ENCODE assay signal across 9 cellular contexts in genomic region chr17:72590382-72590781, GRCh38.
DNase-seq lines count a peak whose midpoint lies in the region; ATAC-seq and TF ChIP-seq lines count a peak whose summit lies in the region.
"Had no signal": no experiment of that assay in that cellular context is flagged by ENCODE, and none has a peak within 500 bp of the region (broad histone marks: within the 10 kb centered on the region; RNA-seq: fewer than 3 reads in every experiment).

No MANE protein-coding gene starts in this region.

- peaks cover 4% of the 10 kb centered on the region for H3K27me3 ChIP-seq in adipocyte (replicated peaks; ENCODE audit: control insufficient read depth, insufficient read depth, low read length)

- no peak overlapping the region for H3K9ac ChIP-seq in adipocyte (ENCODE audit: low read length)

- H3K4me3 ChIP-seq in AG04449 (ENCODE audit: low read depth, low read length) (peak overlapping the region; percentile 96), adipocyte (ENCODE audit: low read length) (peak overlapping the region; percentile 83)

- CTCF ChIA-PET in AG04449 (lab: Yijun Ruan, JAX): interaction anchor here (1.6 to 4.5 kb wide), 2 partner anchors 31 to 33 kb away, joined by 6 to 22 read pairs; no protein-coding TSS in a partner anchor
- CTCF ChIA-PET in GM10248 (lab: Yijun Ruan, JAX): no interaction called here

- POLR2A ChIA-PET in AG04449 (lab: Yijun Ruan, JAX): no interaction called here
- POLR2A ChIA-PET in GM10248 (lab: Yijun Ruan, JAX): no interaction called here

- DNase-seq in AG04449 (ENCODE audit: low read depth, low spot score) (no peak), GM03348 (ENCODE audit: low spot score) (peak; percentile 65), adipocyte (ENCODE audit: low read depth) (peak; percentile 82), kidney tubule cell (ENCODE audit: low spot score) (peak; percentile 39), cerebellum (ENCODE audit: low spot score) (no peak), GM10248 (ENCODE audit: extremely low spot score) (no peak), dermis blood vessel endothelial cell (no peak)
- DNase-seq: SW 1271 had no signal

- ATAC-seq in GM21423 (IDR thresholded peaks at IDR 0.05; ENCODE audit: unreplicated experiment): no peak

- no peaks in the 10 kb centered on the region for H3K36me3 ChIP-seq in adipocyte (ENCODE audit: control insufficient read depth, insufficient read depth, low read length, severe bottlenecking)

- peaks cover 13% of the 10 kb centered on the region for H3K4me1 ChIP-seq in adipocyte (ENCODE audit: control insufficient read depth, insufficient read depth, low read length)

- H3K9me3 ChIP-seq in adipocyte (ENCODE audit: control insufficient read depth, low read length): no peaks in the 10 kb centered on the region

- TF ChIP-seq CTCF in AG04449 (IDR thresholded peaks at IDR 0.05; ENCODE audit: insufficient read depth, low read length, missing control alignments) (no peak), GM10248 (IDR thresholded peaks at IDR 0.05; ENCODE audit: control extremely low read depth, extremely low read depth, low read depth, missing control alignments) (no peak)

Comparison
In these comparisons a context has a peak if more than half of its experiments do, and no peak if none do; other contexts are left out.
1. DNase-seq: peak in GM03348 (single experiment), adipocyte (single experiment) and kidney tubule cell (single experiment); none in AG04449 (single experiment), cerebellum (single experiment), GM10248 (single experiment) and dermis blood vessel endothelial cell (single experiment).